1 cellular context compared by ENCODE assay signal in genomic region chr19:1247747-1248453, GRCh38.
A peak's percentile ranks its signal among the peaks of the same experiment; 100 is the strongest.
TF ChIP-seq lines count a peak whose summit lies in the region.

No MANE protein-coding gene starts in this region.

TF ChIP-seq in HepG2, 621 proteins besides CTCF, POLR2A, EP300 and RAD21 (continued from another document and continues in another):
- no peak for TF ChIP-seq ETS1 (CRISPR knock-in tag; IDR thresholded peaks at IDR 0.05)
- no peak for TF ChIP-seq ZNF513 (CRISPR knock-in tag; conservative IDR thresholded peaks at IDR 0.05)
- no peak; the same call in 1 of the 2 replicates for TF ChIP-seq HOXA5 (CRISPR knock-in tag; IDR thresholded peaks at IDR 0.05)
- TF ChIP-seq ZNF318 (CRISPR knock-in tag; IDR thresholded peaks at IDR 0.05): no peak
- no peak for TF ChIP-seq RFX5 (IDR thresholded peaks at IDR 0.05; ENCODE audit: low read depth, low read length)
- no peak for TF ChIP-seq ATF3 (CRISPR knock-in tag; IDR thresholded peaks at IDR 0.05)
- no peak for TF ChIP-seq MLX (CRISPR knock-in tag; IDR thresholded peaks at IDR 0.05)
- TF ChIP-seq JUND (CRISPR knock-in tag; IDR thresholded peaks at IDR 0.05): 0 out of 2 replicates have a peak, but pooled peaks have one; percentile 26
- no peak for TF ChIP-seq TCF7 (IDR thresholded peaks at IDR 0.05; ENCODE audit: low read depth)
- TF ChIP-seq SMAD1 (CRISPR knock-in tag; IDR thresholded peaks at IDR 0.05; ENCODE audit: borderline replicate concordance, low read depth): no peak
- TF ChIP-seq HMGXB3 (CRISPR knock-in tag; IDR thresholded peaks at IDR 0.05; ENCODE audit: borderline replicate concordance): no peak
- no peak for TF ChIP-seq HNRNPLL (IDR thresholded peaks at IDR 0.05; ENCODE audit: low read depth, low read length, poor library complexity, severe bottlenecking)
- no peak for TF ChIP-seq JUNB (CRISPR knock-in tag; IDR thresholded peaks at IDR 0.05; ENCODE audit: borderline replicate concordance)
- TF ChIP-seq ETV5 (CRISPR knock-in tag; IDR thresholded peaks at IDR 0.05; ENCODE audit: borderline replicate concordance): peak; percentile 87
- no peak for TF ChIP-seq ZNF136 (CRISPR knock-in tag; IDR thresholded peaks at IDR 0.05; ENCODE audit: low read depth)
- no peak for TF ChIP-seq ZNF367 (CRISPR knock-in tag; IDR thresholded peaks at IDR 0.05; ENCODE audit: borderline replicate concordance)
- no peak; the same call in 1 of the 2 replicates for TF ChIP-seq ZFP91 (CRISPR knock-in tag; IDR thresholded peaks at IDR 0.05; ENCODE audit: borderline replicate concordance)
- no peak for TF ChIP-seq LCORL (IDR thresholded peaks at IDR 0.05)
- TF ChIP-seq LCORL (CRISPR knock-in tag; IDR thresholded peaks at IDR 0.05): 0 out of 2 replicates have a peak, but pooled peaks have one; percentile 7
- TF ChIP-seq WIZ (CRISPR knock-in tag; IDR thresholded peaks at IDR 0.05): no peak
- no peak for TF ChIP-seq ZNF572 (CRISPR knock-in tag; IDR thresholded peaks at IDR 0.05)
- 0 out of 2 replicates have a peak, but pooled peaks have one; percentile 28 for TF ChIP-seq ZNF550 (CRISPR knock-in tag; IDR thresholded peaks at IDR 0.05; ENCODE audit: borderline replicate concordance)
- no peak for TF ChIP-seq HOXA9 (CRISPR knock-in tag; IDR thresholded peaks at IDR 0.05; ENCODE audit: borderline replicate concordance)
- no peak for TF ChIP-seq FLYWCH1 (CRISPR knock-in tag; IDR thresholded peaks at IDR 0.05)
- no peak for TF ChIP-seq HES4 (CRISPR knock-in tag; IDR thresholded peaks at IDR 0.05; ENCODE audit: borderline replicate concordance)
- TF ChIP-seq ZNF3 (CRISPR knock-in tag; IDR thresholded peaks at IDR 0.05): 0 out of 2 replicates have a peak, but pooled peaks have one; percentile 32
- peak; percentile 35; the same call in 1 of the 2 replicates for TF ChIP-seq SNAPC5 (CRISPR knock-in tag; IDR thresholded peaks at IDR 0.05; ENCODE audit: borderline replicate concordance)
- TF ChIP-seq KDM1A (CRISPR knock-in tag; IDR thresholded peaks at IDR 0.05): 0 out of 2 replicates have a peak, but pooled peaks have one; percentile 12
- no peak for TF ChIP-seq IRF1 (CRISPR knock-in tag; IDR thresholded peaks at IDR 0.05; ENCODE audit: low read depth)
- peak; percentile 47; the same call in 1 of the 2 replicates for TF ChIP-seq ZNF281 (CRISPR knock-in tag; IDR thresholded peaks at IDR 0.05; ENCODE audit: borderline replicate concordance)
- TF ChIP-seq ZNF431 (CRISPR knock-in tag; IDR thresholded peaks at IDR 0.05; ENCODE audit: borderline replicate concordance, low read depth): 0 out of 2 replicates have a peak, but pooled peaks have one; percentile 51
- TF ChIP-seq ZNF460 (CRISPR knock-in tag; IDR thresholded peaks at IDR 0.05; ENCODE audit: borderline replicate concordance): peak; percentile 12; the same call in 1 of the 2 replicates
- TF ChIP-seq ZNF614 (CRISPR knock-in tag; IDR thresholded peaks at IDR 0.05; ENCODE audit: borderline replicate concordance): no peak
- no peak; the same call in 1 of the 2 replicates for TF ChIP-seq ZBTB38 (CRISPR knock-in tag; IDR thresholded peaks at IDR 0.05)
- TF ChIP-seq CEBPB (IDR thresholded peaks at IDR 0.05; ENCODE audit: borderline replicate concordance, low read depth, low read length): no peak
- no peak for TF ChIP-seq SALL2 (CRISPR knock-in tag; IDR thresholded peaks at IDR 0.05)
